17 cellular contexts compared by ENCODE assay signal in genomic region chr3:82814660-82815059, GRCh38.
"Had no signal": no experiment of that assay in that cellular context is flagged by ENCODE, and none has a peak within 500 bp of the region (broad histone marks: within the 10 kb centered on the region; RNA-seq: fewer than 3 reads in every experiment).

No MANE protein-coding gene starts in this region.

- H3K27ac ChIP-seq: lower lobe of right lung, ovary, tibial nerve had no signal

- H3K9me3 ChIP-seq: lower lobe of right lung had no signal

- H3K4me3 ChIP-seq: lower lobe of right lung, ovary, smooth muscle cell, tibial nerve had no signal

- H3K36me3 ChIP-seq: lower lobe of right lung, ovary, tibial nerve had no signal

- FAIRE-seq: colon, endothelial cell of umbilical vein, islet of Langerhans had no signal

- H3K4me1 ChIP-seq: lower lobe of right lung, tibial nerve had no signal

- H3K27me3 ChIP-seq: ovary, tibial nerve had no signal

- DNase-seq: cerebellar nuclear complex; erythroblast; foreskin melanocyte; head of caudate nucleus; hypothalamus; lower lobe of right lung; natural killer cell; nucleus accumbens; ovary; right cardiac atrium; stimulated activated CD4-positive, alpha-beta T cell treated with anti-CD3 and anti-CD28 coated beads, Interleukin-2, amount 100 ng/mL, for 48 hours had no signal

- ATAC-seq: left lobe of liver, lower lobe of right lung, natural killer cell had no signal
